Comparison of ENCODE assay signal across 21 cellular contexts in genomic region chr1:116255486-116255885, GRCh38.
DNase-seq lines count a peak whose midpoint lies in the region; ATAC-seq and TF ChIP-seq lines count a peak whose summit lies in the region.
"Had no signal": no experiment of that assay in that cellular context is flagged by ENCODE, and none has a peak within 500 bp of the region (broad histone marks: within the 10 kb centered on the region; RNA-seq: fewer than 3 reads in every experiment).

No MANE protein-coding gene starts in this region.

- 14% methylated on average over 3 of the region's 3 CpGs for WGBS in smooth muscle cell (ENCODE audit: low lambda C conversion rate)

- no peaks in the 10 kb centered on the region for H3K9me3 Mint-ChIP-seq in glutamatergic neuron (ENCODE audit: unreplicated experiment)
- H3K9me3 Mint-ChIP-seq: central memory CD8-positive, alpha-beta T cell; effector memory CD8-positive, alpha-beta T cell; neural crest cell; stimulated activated memory B cell treated with anti-CD40 and anti-IgM and Interleukin-4, amounts not matched to agents 10 μg/mL and 1 μg/mL and 100 μg/mL, for 72 hours; type B pancreatic cell had no signal

- no peaks in the 10 kb centered on the region for H3F3A ChIP-seq in smooth muscle cell (ENCODE audit: low read depth)

- H3K4me2 ChIP-seq in smooth muscle cell: peak overlapping the region; percentile 78

- peaks cover 8% of the 10 kb centered on the region for H3K4me1 Mint-ChIP-seq in glutamatergic neuron (ENCODE audit: low read depth, unreplicated experiment)
- H3K4me1 Mint-ChIP-seq: neural crest cell had no signal

- H3K36me3 Mint-ChIP-seq in glutamatergic neuron (ENCODE audit: unreplicated experiment): no peaks in the 10 kb centered on the region
- H3K36me3 Mint-ChIP-seq: stimulated activated memory B cell treated with anti-CD40 and anti-IgM and Interleukin-4, amounts not matched to agents 10 μg/mL and 1 μg/mL and 100 μg/mL, for 72 hours; type B pancreatic cell had no signal

- no peak overlapping the region for H3K4me3 ChIP-seq in smooth muscle cell

- H3K36me3 ChIP-seq in smooth muscle cell (ENCODE audit: low read depth): no peaks in the 10 kb centered on the region

- ATAC-seq in left colon: peak; percentile 1
- no peak for ATAC-seq in HG03342 (IDR thresholded peaks at IDR 0.05; ENCODE audit: unreplicated experiment)
- ATAC-seq in activated CD4-positive, CD25-positive, alpha-beta regulatory T cell treated with anti-CD3 and anti-CD28 coated beads, Interleukin-2, amount 50 U/mL, for 24 hours: no peak
- ATAC-seq: effector memory CD8-positive, alpha-beta T cell; stimulated activated memory B cell treated with anti-CD40 and anti-IgM and Interleukin-4, amounts not matched to agents 10 μg/mL and 1 μg/mL and 100 μg/mL, for 72 hours had no signal

- H3K27ac ChIP-seq in smooth muscle cell (ENCODE audit: low read depth): peak overlapping the region; percentile 70

- TF ChIP-seq CTCF in smooth muscle cell (IDR thresholded peaks at IDR 0.05; ENCODE audit: borderline replicate concordance, insufficient read depth, poor library complexity, severe bottlenecking): no peak
- no peak for TF ChIP-seq CTCF in glutamatergic neuron (IDR thresholded peaks at IDR 0.05; ENCODE audit: partially characterized antibody, unreplicated experiment)

- H4K20me1 ChIP-seq in smooth muscle cell (ENCODE audit: low read depth): no peaks in the 10 kb centered on the region

- no peaks in the 10 kb centered on the region for H3K79me2 ChIP-seq in smooth muscle cell (ENCODE audit: low read depth)

- H3K4me3 Mint-ChIP-seq in glutamatergic neuron (ENCODE audit: unreplicated experiment): no peak overlapping the region
- H3K4me3 Mint-ChIP-seq: central memory CD8-positive, alpha-beta T cell; effector memory CD8-positive, alpha-beta T cell; neural crest cell; stimulated activated memory B cell treated with anti-CD40 and anti-IgM and Interleukin-4, amounts not matched to agents 10 μg/mL and 1 μg/mL and 100 μg/mL, for 72 hours; type B pancreatic cell had no signal

- peaks cover 16% of the 10 kb centered on the region for H3K4me1 ChIP-seq in smooth muscle cell (ENCODE audit: low read depth)

- H3K9me3 ChIP-seq in smooth muscle cell (replicated peaks; ENCODE audit: low read depth): no peaks in the 10 kb centered on the region

- no peak overlapping the region for H3K27ac Mint-ChIP-seq in glutamatergic neuron (ENCODE audit: unreplicated experiment)
- H3K27ac Mint-ChIP-seq: effector memory CD8-positive, alpha-beta T cell; stimulated activated memory B cell treated with anti-CD40 and anti-IgM and Interleukin-4, amounts not matched to agents 10 μg/mL and 1 μg/mL and 100 μg/mL, for 72 hours; type B pancreatic cell had no signal

- H3K9ac ChIP-seq in smooth muscle cell (ENCODE audit: low read depth): peak overlapping the region; percentile 24

- peaks cover 2% of the 10 kb centered on the region for H3K27me3 Mint-ChIP-seq in glutamatergic neuron (ENCODE audit: unreplicated experiment)
- H3K27me3 Mint-ChIP-seq: central memory CD8-positive, alpha-beta T cell; type B pancreatic cell had no signal

- H2AFZ ChIP-seq in smooth muscle cell (ENCODE audit: low read depth): no peak overlapping the region

- no peaks in the 10 kb centered on the region for H3K27me3 ChIP-seq in smooth muscle cell (ENCODE audit: low read depth)

- DNase-seq in NCI-H2107 treated with DMSO at 0.1 percent for 48 hours (lab: John Stamatoyannopoulos, UW; ENCODE audit: unreplicated experiment) (peak; percentile 63), NCI-H2107 (lab: John Stamatoyannopoulos, UW) (no peak), RPMI8226 (peak; percentile 56), left colon (no peak), smooth muscle cell (lab: John Stamatoyannopoulos, UW; ENCODE audit: unreplicated experiment) (no peak), glutamatergic neuron (no peak)
- DNase-seq: activated CD8-positive, alpha-beta memory T cell treated with anti-CD3 and anti-CD28 coated beads, Interleukin-2, amount 50 U/mL, for 48 hours; amniotic stem cell; effector memory CD8-positive, alpha-beta T cell; islet precursor cell; KBM-7; mesendoderm; NCI-H1105; NCI-H446 treated with DMSO at 0.1 percent for 48 hours; T1000 had no signal

- intact Hi-C loops in left colon (cut with DNase I, micrococcal nuclease): no loop called here

Comparison
In these comparisons a context has a peak if more than half of its experiments do, and no peak if none do; other contexts are left out.
1. DNase-seq: peak in NCI-H2107 treated with DMSO at 0.1 percent for 48 hours (single experiment) and RPMI8226 (single experiment); none in NCI-H2107 (single experiment), left colon (0 of 2), smooth muscle cell (single experiment) and glutamatergic neuron (single experiment).